ENCODE assay signal across 11 cellular contexts in the genomic region with DNA sequence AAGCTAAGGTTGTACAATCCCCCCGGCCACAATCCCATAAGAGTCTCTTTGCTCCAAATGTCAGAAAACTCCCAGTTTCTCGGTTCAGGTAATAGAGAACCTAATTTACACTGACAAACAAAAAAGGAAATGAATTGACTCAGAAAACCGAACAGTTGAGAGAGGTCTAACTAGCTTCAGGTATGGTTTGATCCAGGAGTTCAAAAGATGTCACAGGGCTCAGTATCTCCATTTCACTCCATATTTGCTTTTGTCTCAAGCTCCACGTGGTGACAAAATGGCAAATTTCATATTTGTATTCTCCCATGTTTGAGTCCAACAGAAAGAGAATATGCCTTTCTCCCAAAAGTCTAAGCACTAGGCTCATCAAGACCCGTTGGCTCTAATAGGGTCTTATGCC.
"Had no signal": no experiment of that assay in that cellular context is flagged by ENCODE, and none has a peak within 500 bp of the region (broad histone marks: within the 10 kb centered on the region; RNA-seq: fewer than 3 reads in every experiment).

No MANE protein-coding gene starts in this region.

- H3K27ac ChIP-seq: GM23248 had no signal

- H3K9me3 ChIP-seq: HAP-1 had no signal

- H2AFZ ChIP-seq: GM23248, GM23338 had no signal

- H3K4me1 ChIP-seq: HAP-1 had no signal

- DNase-seq: GM23248, GOT3, H7, H9, HCEC 1CT, HFFc6 had no signal

- H3K4me3 ChIP-seq: GM23248, GM23338, HAP-1 had no signal

- ATAC-seq: GM23338, HCT116 had no signal

- H3K9ac ChIP-seq: GM23248 had no signal

- FAIRE-seq: H1, H54 had no signal

- H3K4me2 ChIP-seq: GM23338 had no signal

- H3K36me3 ChIP-seq: HAP-1 had no signal
